In genomic region chr22:29482253-29482652, GRCh38 we compare ENCODE assay signal across 1 cellular context.
TF ChIP-seq lines count a peak whose summit lies in the region.

No MANE protein-coding gene starts in this region.

TF ChIP-seq in SK-N-SH treated with all-trans-retinoic acid at 6 μM for 48 hours, 23 proteins besides CTCF, POLR2A, EP300 and RAD21 (continued from another document):
- TF ChIP-seq PATZ1 (CRISPR knock-in tag; IDR thresholded peaks at IDR 0.05; ENCODE audit: borderline replicate concordance) (no peak), ZFP3 (CRISPR knock-in tag; IDR thresholded peaks at IDR 0.05) (no peak), BACH2 (CRISPR knock-in tag; IDR thresholded peaks at IDR 0.05; ENCODE audit: borderline replicate concordance) (no peak), CSDC2 (CRISPR knock-in tag; IDR thresholded peaks at IDR 0.05) (no peak), TOX (CRISPR knock-in tag; IDR thresholded peaks at IDR 0.05; ENCODE audit: borderline replicate concordance) (no peak), TSHZ2 (CRISPR knock-in tag; IDR thresholded peaks at IDR 0.05) (no peak)
